In the genomic region with DNA sequence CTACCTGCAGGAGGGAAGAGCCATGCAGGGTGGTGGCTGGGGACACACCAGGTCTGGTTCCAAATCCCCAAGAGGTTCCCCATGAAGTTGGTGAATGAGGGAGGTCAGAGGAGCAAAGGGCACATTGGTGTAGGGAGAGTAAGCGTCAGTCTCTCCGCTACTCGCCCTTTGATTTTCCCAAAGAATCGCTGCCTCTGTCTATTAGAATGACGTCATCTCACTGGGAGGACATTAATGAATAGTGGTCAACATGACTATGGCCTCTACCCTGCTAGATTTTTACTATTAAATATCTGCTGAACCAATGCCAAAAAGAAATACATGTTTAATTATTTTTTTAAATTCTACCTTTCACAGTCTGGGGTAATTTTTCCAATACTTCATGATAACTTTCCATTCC, we compare ENCODE assay signal across 2 cellular contexts.
TF ChIP-seq lines count a peak whose summit lies in the region.

No MANE protein-coding gene starts in this region.

TF ChIP-seq in HepG2, 621 proteins besides CTCF, POLR2A, EP300 and RAD21:
- TF ChIP-seq, protein P1, sequence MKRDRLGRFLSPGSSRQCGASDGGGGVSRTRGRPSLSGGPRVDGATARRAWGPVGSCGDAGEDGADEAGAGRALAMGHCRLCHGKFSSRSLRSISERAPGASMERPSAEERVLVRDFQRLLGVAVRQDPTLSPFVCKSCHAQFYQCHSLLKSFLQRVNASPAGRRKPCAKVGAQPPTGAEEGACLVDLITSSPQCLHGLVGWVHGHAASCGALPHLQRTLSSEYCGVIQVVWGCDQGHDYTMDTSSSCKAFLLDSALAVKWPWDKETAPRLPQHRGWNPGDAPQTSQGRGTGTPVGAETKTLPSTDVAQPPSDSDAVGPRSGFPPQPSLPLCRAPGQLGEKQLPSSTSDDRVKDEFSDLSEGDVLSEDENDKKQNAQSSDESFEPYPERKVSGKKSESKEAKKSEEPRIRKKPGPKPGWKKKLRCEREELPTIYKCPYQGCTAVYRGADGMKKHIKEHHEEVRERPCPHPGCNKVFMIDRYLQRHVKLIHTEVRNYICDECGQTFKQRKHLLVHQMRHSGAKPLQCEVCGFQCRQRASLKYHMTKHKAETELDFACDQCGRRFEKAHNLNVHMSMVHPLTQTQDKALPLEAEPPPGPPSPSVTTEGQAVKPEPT (CRISPR knock-in tag; IDR thresholded peaks at IDR 0.05; ENCODE audit: low read depth): no peak
- TF ChIP-seq ATF7 (IDR thresholded peaks at IDR 0.05): peak; percentile 99
- no peak for TF ChIP-seq ATF7 (CRISPR knock-in tag; IDR thresholded peaks at IDR 0.05)
- TF ChIP-seq CREB1 (IDR thresholded peaks at IDR 0.05): peak; percentile 93
- TF ChIP-seq CREB1 (CRISPR knock-in tag; IDR thresholded peaks at IDR 0.05): no peak

TF ChIP-seq in H1, 55 proteins besides CTCF, POLR2A, EP300 and RAD21 (continued from another document):
- TF ChIP-seq RFX5 (IDR thresholded peaks at IDR 0.05; ENCODE audit: borderline replicate concordance, low read depth, low read length) (no peak), CEBPB (IDR thresholded peaks at IDR 0.05; ENCODE audit: low read depth, low read length) (no peak), BCL11A (IDR thresholded peaks at IDR 0.05; ENCODE audit: low read depth in 2 of 2, low read length in 2 of 2) (no peak)
